Comparison of ENCODE assay signal across 25 cellular contexts in the genomic region with DNA sequence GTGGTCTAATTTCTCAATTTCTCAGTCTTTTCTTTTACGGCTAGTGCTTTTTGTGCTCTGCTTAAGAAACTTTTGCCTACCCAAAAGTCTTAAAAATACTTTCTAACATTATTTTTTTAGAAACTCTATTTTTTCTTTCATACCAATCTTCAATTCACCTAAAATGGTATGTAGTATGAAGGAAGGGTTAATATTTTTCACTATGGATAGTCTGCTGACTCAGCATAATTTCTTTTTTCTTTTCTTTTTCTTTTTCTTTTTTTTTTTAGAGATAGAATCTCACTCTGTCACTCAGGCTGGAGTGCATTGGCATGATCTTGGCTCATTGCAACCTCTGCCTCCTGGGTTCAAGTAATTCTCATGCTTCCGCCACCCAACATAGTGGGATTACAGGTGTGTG. TPM values are rescaled to one million over a fixed set of nuclear protein-coding genes. Genes with fewer than 3 reads are reported as not detected.
DNase-seq lines count a peak whose midpoint lies in the region; ATAC-seq, FAIRE-seq and TF ChIP-seq lines count a peak whose summit lies in the region.
"Had no signal": no experiment of that assay in that cellular context is flagged by ENCODE, and none has a peak within 500 bp of the region (broad histone marks: within the 10 kb centered on the region; RNA-seq: fewer than 3 reads in every experiment).

No MANE protein-coding gene starts in this region.

- H3K23ac ChIP-seq in IMR-90 (ENCODE audit: low read depth, low read length) (no peak overlapping the region), H1 (ENCODE audit: insufficient read length) (no peak overlapping the region)

- no peak overlapping the region for H3K4me2 ChIP-seq in IMR-90 (ENCODE audit: low read depth, low read length)
- no peak overlapping the region for H3K4me2 ChIP-seq in H1 (ENCODE audit: insufficient read depth in 1 of 2, low read depth in 2 of 2, low read length in 2 of 2)
- H3K4me2 ChIP-seq: BLaER1 treated with 17β-estradiol and CSF1 and Interleukin-3, amounts not matched to agents 10 nM and 100 nM had no signal

- ATAC-seq in IMR-90 (ENCODE audit: low read depth): no peak
- no peak for ATAC-seq in activated CD8-positive, alpha-beta T cell treated with anti-CD3 and anti-CD28 coated beads, Interleukin-2, amount 10 ng/mL, durations not matched to agents 7 days and 5 days
- no peak for ATAC-seq in esophagus mucosa

- H2BK120ac ChIP-seq in IMR-90 (ENCODE audit: low read depth, low read length): no peak overlapping the region
- H2BK120ac ChIP-seq in H1 (replicated peaks; ENCODE audit: low read depth, low read length): no peak overlapping the region

- H3K9me3 ChIP-seq in IMR-90 (ENCODE audit: control insufficient read depth, insufficient read depth, low read length) (no peaks in the 10 kb centered on the region), H1 (ENCODE audit: insufficient read depth in 2 of 2, low read depth in 1 of 2, low read length in 1 of 2) (no peaks in the 10 kb centered on the region)
- H3K9me3 ChIP-seq: BE2C; BLaER1 treated with 17β-estradiol and CSF1 and Interleukin-3, amounts not matched to agents 10 nM and 100 nM had no signal

- no peak overlapping the region for H3K27ac Mint-ChIP-seq in activated CD4-positive, alpha-beta T cell treated with anti-CD3 and anti-CD28 coated beads, Interleukin-2, amount 10 ng/mL, durations not matched to agents 24 days and 14 days
- H3K27ac Mint-ChIP-seq in activated CD8-positive, alpha-beta T cell treated with anti-CD3 and anti-CD28 coated beads, Interleukin-2, amount 10 ng/mL, durations not matched to agents 7 days and 5 days: no peak overlapping the region
- H3K27ac Mint-ChIP-seq: CD4-positive, alpha-beta T cell; CD8-positive, alpha-beta memory T cell had no signal

- in situ Hi-C loops in IMR-90 (cut with MboI; ENCODE audit: low sequenced_read_pairs): no loop called here

- H2AK9ac ChIP-seq in IMR-90 (replicated peaks; ENCODE audit: low read depth, low read length, poor library complexity): no peak overlapping the region

- TF ChIP-seq CTCF in IMR-90 (conservative IDR thresholded peaks at IDR 0.05; ENCODE audit: low read depth, low read length) (no peak), H1 (IDR thresholded peaks at IDR 0.05; ENCODE audit: control extremely low read depth in 1 of 3, insufficient read depth in 1 of 3, low read depth in 1 of 3, low read length in 3 of 3) (no peak)

- H3K27me3 Mint-ChIP-seq in activated CD4-positive, alpha-beta T cell treated with anti-CD3 and anti-CD28 coated beads, Interleukin-2, amount 10 ng/mL, durations not matched to agents 24 days and 14 days: no peaks in the 10 kb centered on the region
- H3K27me3 Mint-ChIP-seq in activated CD8-positive, alpha-beta T cell treated with anti-CD3 and anti-CD28 coated beads, Interleukin-2, amount 10 ng/mL, durations not matched to agents 7 days and 5 days (ENCODE audit: low read depth): no peaks in the 10 kb centered on the region
- H3K27me3 Mint-ChIP-seq: CD4-positive, alpha-beta T cell had no signal

- TF ChIP-seq RAD21 in IMR-90 (IDR thresholded peaks at IDR 0.05; ENCODE audit: low read length) (no peak), H1 (IDR thresholded peaks at IDR 0.05 in 1 of 2, conservative IDR thresholded peaks at IDR 0.05 in 1 of 2; ENCODE audit: low read depth in 2 of 2, low read length in 2 of 2) (no peak)

- H2BK5ac ChIP-seq in IMR-90 (ENCODE audit: low read depth, low read length, poor library complexity, severe bottlenecking) (no peak overlapping the region), H1 (ENCODE audit: low read depth, low read length) (no peak overlapping the region)

- no peak overlapping the region for H3K4me3 Mint-ChIP-seq in activated CD4-positive, alpha-beta T cell treated with anti-CD3 and anti-CD28 coated beads, Interleukin-2, amount 10 ng/mL, durations not matched to agents 24 days and 14 days
- no peak overlapping the region for H3K4me3 Mint-ChIP-seq in activated CD8-positive, alpha-beta T cell treated with anti-CD3 and anti-CD28 coated beads, Interleukin-2, amount 10 ng/mL, durations not matched to agents 7 days and 5 days
- H3K4me3 Mint-ChIP-seq: CD14-positive monocyte; CD4-positive, alpha-beta T cell; CD8-positive, alpha-beta memory T cell had no signal

- no peak for FAIRE-seq in H1 (lab: Jason Lieb, UNC)
- FAIRE-seq: D721Med, GM12891, GM18507 had no signal

- H4K91ac ChIP-seq in IMR-90 (ENCODE audit: insufficient read depth, low read depth, low read length) (no peak overlapping the region), H1 (replicated peaks; ENCODE audit: insufficient read length, low read length) (no peak overlapping the region)

- H3K9me3 Mint-ChIP-seq in activated CD4-positive, alpha-beta T cell treated with anti-CD3 and anti-CD28 coated beads, Interleukin-2, amount 10 ng/mL, durations not matched to agents 24 days and 14 days: no peaks in the 10 kb centered on the region
- no peaks in the 10 kb centered on the region for H3K9me3 Mint-ChIP-seq in activated CD8-positive, alpha-beta T cell treated with anti-CD3 and anti-CD28 coated beads, Interleukin-2, amount 10 ng/mL, durations not matched to agents 7 days and 5 days (ENCODE audit: insufficient read depth)
- H3K9me3 Mint-ChIP-seq: CD4-positive, alpha-beta T cell had no signal

- DNase-seq in activated CD4-positive, alpha-beta T cell treated with anti-CD3 and anti-CD28 coated beads, Interleukin-2, amount 10 ng/mL, durations not matched to agents 24 days and 14 days: peak; percentile 27
- no peak for DNase-seq in activated CD4-positive, alpha-beta T cell treated with anti-CD3 and anti-CD28 coated beads for 1 hour
- no peak for DNase-seq in IMR-90
- DNase-seq in H1 (ENCODE audit: low read depth in 1 of 2, low spot score in 2 of 2): no peak
- DNase-seq in HK-2 (ENCODE audit: unreplicated experiment): no peak
- no peak for DNase-seq in activated CD8-positive, alpha-beta T cell treated with anti-CD3 and anti-CD28 coated beads, Interleukin-2, amount 10 ng/mL, durations not matched to agents 7 days and 5 days
- DNase-seq: ACHN; AML-193; BE2C; CD4-positive, alpha-beta T cell; CD8-positive, alpha-beta memory T cell; DMS 273 treated with DMSO at 0.1 percent for 48 hours; DMS79; EL; GDM1; GOT3; H7; HCEC 1CT had no signal

- H3K4me1 ChIP-seq in IMR-90 (ENCODE audit: control insufficient read depth, insufficient read depth, low read length) (no peaks in the 10 kb centered on the region), H1 (replicated peaks in 1 of 4; ENCODE audit: control insufficient read depth in 3 of 4, insufficient read depth in 4 of 4, low read length in 3 of 4) (no peaks in the 10 kb centered on the region)
- H3K4me1 ChIP-seq: BE2C had no signal

- H3K4me1 Mint-ChIP-seq in activated CD4-positive, alpha-beta T cell treated with anti-CD3 and anti-CD28 coated beads, Interleukin-2, amount 10 ng/mL, durations not matched to agents 24 days and 14 days: no peaks in the 10 kb centered on the region
- no peaks in the 10 kb centered on the region for H3K4me1 Mint-ChIP-seq in activated CD8-positive, alpha-beta T cell treated with anti-CD3 and anti-CD28 coated beads, Interleukin-2, amount 10 ng/mL, durations not matched to agents 7 days and 5 days (ENCODE audit: low read depth)
- H3K4me1 Mint-ChIP-seq: CD14-positive monocyte; CD8-positive, alpha-beta memory T cell had no signal

- POLR2A ChIA-PET in IMR-90 (lab: Charles Lee; ENCODE audit: unreplicated experiment): no interaction called here
- POLR2A ChIA-PET in H1 (lab: Charles Lee; ENCODE audit: partially characterized antibody): no interaction called here
- POLR2A ChIA-PET in activated CD8-positive, alpha-beta T cell treated with anti-CD3 and anti-CD28 coated beads, Interleukin-2, amount 10 ng/mL, durations not matched to agents 7 days and 5 days (lab: Charles Lee): no interaction called here

- no peaks in the 10 kb centered on the region for H3K23me2 ChIP-seq in H1 (ENCODE audit: low read depth, low read length)

- H3K9me1 ChIP-seq in IMR-90 (ENCODE audit: insufficient read depth, low read length): no peaks in the 10 kb centered on the region

- no peak overlapping the region for H3K14ac ChIP-seq in IMR-90 (replicated peaks; ENCODE audit: low read depth, low read length)
- no peak overlapping the region for H3K14ac ChIP-seq in H1 (ENCODE audit: insufficient read length)

- H4K5ac ChIP-seq in IMR-90 (ENCODE audit: low read depth, low read length) (no peak overlapping the region), H1 (ENCODE audit: insufficient read length, low read depth, low read length) (no peak overlapping the region)

- CTCF ChIA-PET in IMR-90 (lab: Yijun Ruan, JAX): no interaction called here
- CTCF ChIA-PET in H1 (lab: Charles Lee; ENCODE audit: partially characterized antibody): no interaction called here
- CTCF ChIA-PET in activated CD8-positive, alpha-beta T cell treated with anti-CD3 and anti-CD28 coated beads, Interleukin-2, amount 10 ng/mL, durations not matched to agents 7 days and 5 days (lab: Charles Lee): no interaction called here

- no CpG with 5 or more reads among the region's 2 CpGs for WGBS in IMR-90 (ENCODE audit: extremely low coverage in 2 of 2, insufficient read length in 1 of 2), 2 experiments
- WGBS in H1 (ENCODE audit: extremely low coverage in 1 of 2, insufficient coverage in 1 of 2, insufficient read length in 1 of 2, insufficient replicate concordance in 2 of 2, low coverage in 1 of 2, low lambda C conversion rate in 2 of 2, missing lambda C conversion rate in 1 of 2), 2 experiments: 87% methylated on average over 2 of the region's 2 CpGs; no CpG with 5 or more reads in 1 of the 2 experiments

- H3K36me3 Mint-ChIP-seq in activated CD4-positive, alpha-beta T cell treated with anti-CD3 and anti-CD28 coated beads, Interleukin-2, amount 10 ng/mL, durations not matched to agents 24 days and 14 days (ENCODE audit: low read depth): no peaks in the 10 kb centered on the region
- no peaks in the 10 kb centered on the region for H3K36me3 Mint-ChIP-seq in activated CD8-positive, alpha-beta T cell treated with anti-CD3 and anti-CD28 coated beads, Interleukin-2, amount 10 ng/mL, durations not matched to agents 7 days and 5 days (ENCODE audit: low read depth)
- H3K36me3 Mint-ChIP-seq: CD14-positive monocyte; CD8-positive, alpha-beta memory T cell had no signal

- dilution Hi-C loops in IMR-90 (cut with HindIII; ENCODE audit: low sequenced_read_pairs, unreplicated experiment): no loop called here

- no peak overlapping the region for H3K18ac ChIP-seq in IMR-90 (ENCODE audit: low read depth, low read length)
- no peak overlapping the region for H3K18ac ChIP-seq in H1 (ENCODE audit: extremely low read depth, low read length)

- H3K27me3 ChIP-seq in IMR-90 (ENCODE audit: control insufficient read depth, insufficient read depth, low read length): no peaks in the 10 kb centered on the region
- no peaks in the 10 kb centered on the region for H3K27me3 ChIP-seq in H1 (replicated peaks in 1 of 4; ENCODE audit: control insufficient read depth in 3 of 4, extremely low read depth in 1 of 4, insufficient read depth in 3 of 4, low read length in 3 of 4)
- H3K27me3 ChIP-seq: BE2C; BLaER1 treated with 17β-estradiol and CSF1 and Interleukin-3, amounts not matched to agents 10 nM and 100 nM had no signal

- intact Hi-C loops in activated CD4-positive, alpha-beta T cell treated with anti-CD3 and anti-CD28 coated beads, Interleukin-2, amount 10 ng/mL, durations not matched to agents 24 days and 14 days (cut with micrococcal nuclease): no loop called here
- intact Hi-C loops in IMR-90 (cut with micrococcal nuclease): no loop called here

- H4K8ac ChIP-seq in IMR-90 (ENCODE audit: low read depth in 2 of 2, low read length in 2 of 2) (no peak overlapping the region), H1 (ENCODE audit: extremely low read depth, insufficient read depth, low read length) (no peak overlapping the region)

- TF ChIP-seq POLR2A in IMR-90 (IDR thresholded peaks at IDR 0.05; ENCODE audit: low read depth, low read length): no peak
- TF ChIP-seq POLR2A in H1 (IDR thresholded peaks at IDR 0.05; ENCODE audit: control extremely low read depth in 1 of 2, low read depth in 2 of 2, low read length in 2 of 2): no peak

- H3K9ac ChIP-seq in IMR-90 (ENCODE audit: low read depth, low read length): no peak overlapping the region
- no peak overlapping the region for H3K9ac ChIP-seq in H1 (replicated peaks in 1 of 4; ENCODE audit: extremely low read depth in 1 of 4, low read depth in 3 of 4, low read length in 3 of 4)
- H3K9ac ChIP-seq: BLaER1 treated with 17β-estradiol and CSF1 and Interleukin-3, amounts not matched to agents 10 nM and 100 nM had no signal

- H4K20me1 ChIP-seq in IMR-90 (ENCODE audit: insufficient read depth, low read length) (no peaks in the 10 kb centered on the region), H1 (replicated peaks in 1 of 2; ENCODE audit: control insufficient read depth in 1 of 2, insufficient read depth in 2 of 2, low read length in 2 of 2) (no peaks in the 10 kb centered on the region)
- H4K20me1 ChIP-seq: BLaER1 treated with 17β-estradiol and CSF1 and Interleukin-3, amounts not matched to agents 10 nM and 100 nM had no signal

- H2BK20ac ChIP-seq in IMR-90 (ENCODE audit: low read depth, low read length): no peak overlapping the region
- no peak overlapping the region for H2BK20ac ChIP-seq in H1 (ENCODE audit: low read length)

- H2BK12ac ChIP-seq in H1 (ENCODE audit: low read depth, low read length): no peak overlapping the region

- TF ChIP-seq EP300 in H1 (IDR thresholded peaks at IDR 0.05; ENCODE audit: borderline replicate concordance in 1 of 2, low read depth in 2 of 2, low read length in 2 of 2): no peak

- H3K4me3 ChIP-seq in IMR-90 (ENCODE audit: insufficient read depth, low read depth, low read length) (no peak overlapping the region), H1 (ENCODE audit: extremely low read depth in 1 of 4, insufficient read depth in 2 of 4, low read depth in 3 of 4, low read length in 4 of 4) (no peak overlapping the region)
- H3K4me3 ChIP-seq: BLaER1 treated with 17β-estradiol and CSF1 and Interleukin-3, amounts not matched to agents 10 nM and 100 nM had no signal

- BruUV-seq in IMR-90 (replicated peaks; lab: Mats Ljungman, UMichigan): no TSS peak

- H3K79me1 ChIP-seq in IMR-90 (ENCODE audit: low read depth in 1 of 2, low read length in 2 of 2) (no peaks in the 10 kb centered on the region), H1 (ENCODE audit: low read depth, low read length) (no peaks in the 10 kb centered on the region)

- H3K79me2 ChIP-seq in H1 (ENCODE audit: control insufficient read depth in 1 of 2, insufficient read depth in 2 of 2, low read length in 2 of 2): no peaks in the 10 kb centered on the region

- H2AK5ac ChIP-seq in IMR-90 (ENCODE audit: low read depth, low read length): no peak overlapping the region
- no peak overlapping the region for H2AK5ac ChIP-seq in H1 (ENCODE audit: low read depth, low read length)

- no peaks in the 10 kb centered on the region for H3K36me3 ChIP-seq in IMR-90 (ENCODE audit: control insufficient read depth, insufficient read depth, low read length)
- H3K36me3 ChIP-seq in H1 (ENCODE audit: control insufficient read depth in 2 of 4, insufficient read depth in 4 of 4, low read length in 3 of 4): no peaks in the 10 kb centered on the region
- H3K36me3 ChIP-seq: BE2C; BLaER1 treated with 17β-estradiol and CSF1 and Interleukin-3, amounts not matched to agents 10 nM and 100 nM had no signal

- H3K4ac ChIP-seq in IMR-90 (ENCODE audit: low read depth, low read length): no peak overlapping the region
- H3K4ac ChIP-seq in H1 (replicated peaks; ENCODE audit: insufficient read length, low read depth, low read length): no peak overlapping the region

- H2BK15ac ChIP-seq in IMR-90 (ENCODE audit: low read depth, low read length): no peak overlapping the region
- H2BK15ac ChIP-seq in H1 (ENCODE audit: low read length): no peak overlapping the region

- H3K27ac ChIP-seq in IMR-90 (ENCODE audit: insufficient read depth, low read length) (no peak overlapping the region), H1 (ENCODE audit: low read depth, low read length) (no peak overlapping the region)
- H3K27ac ChIP-seq: 22Rv1; BLaER1 treated with 17β-estradiol and CSF1 and Interleukin-3, amounts not matched to agents 10 nM and 100 nM had no signal

- H2AFZ ChIP-seq in IMR-90 (replicated peaks; ENCODE audit: low read length, poor library complexity): no peak overlapping the region
- no peak overlapping the region for H2AFZ ChIP-seq in H1 (ENCODE audit: low read length)

- H3K56ac ChIP-seq in IMR-90 (ENCODE audit: extremely low read depth, insufficient read depth, low read length): no peak overlapping the region
- H3K56ac ChIP-seq in H1 (replicated peaks; ENCODE audit: insufficient read length, low read depth, low read length): no peak overlapping the region

RNA-seq across cellular contexts. Expression of a gene that starts 34.2 kb away (rescaled TPM):
- total RNA-seq in activated CD4-positive, alpha-beta T cell treated with anti-CD3 and anti-CD28 coated beads, Interleukin-2, amount 10 ng/mL, durations not matched to agents 24 days and 14 days: not detected in 2 replicates
- total RNA-seq in IMR-90 (2012; rRNA removed) (0.28 and 0.54 TPM in 2 replicates), esophagus mucosa (not detected)
- polyA plus RNA-seq in IMR-90 (2012; rRNA removed) (0.36 and 0.42 TPM in 2 replicates), H1 (2011; rRNA removed) (not detected in 2 replicates)
- 0.08 and 0.09 TPM in 2 replicates for polyA plus RNA-seq in IMR-90 (2012; cell fraction: cytosol; rRNA removed)
- 0.03 and 0.58 TPM in 2 replicates for polyA plus RNA-seq in IMR-90 (2012; cell fraction: nucleus; rRNA removed; ENCODE audit: low replicate concordance)
- not detected in 2 replicates for total RNA-seq in H1 (2021; fragmentation: NEBNext Ultra II Directional; extraction: Animal tissue kit (Norgen Biotek cat#: 25700))
- not detected for polyA plus RNA-seq in H1 (2011; cell fraction: cytosol; rRNA removed)
- polyA plus RNA-seq in H1 (2011; cell fraction: nucleus; rRNA removed): not detected
- polyA plus RNA-seq in H1 (2012, experiment 1 of 2): not detected in 4 replicates
- polyA plus RNA-seq in H1 (2012, experiment 2 of 2): not detected
- polyA plus RNA-seq in H1 (2013, experiment 1 of 2): not detected
- not detected for polyA plus RNA-seq in H1 (2013, experiment 2 of 2)
- not detected in 2 replicates for polyA minus RNA-seq in H1 (2011; rRNA and poly(A)+ RNA removed)
- not detected for polyA minus RNA-seq in H1 (2011; cell fraction: cytosol; rRNA and poly(A)+ RNA removed)
- polyA minus RNA-seq in H1 (2011; cell fraction: nucleus; rRNA and poly(A)+ RNA removed): not detected
- under 1 TPM in 1 of 2 experiments, not detected in 1; 0.18 TPM for total RNA-seq in activated CD8-positive, alpha-beta T cell treated with anti-CD3 and anti-CD28 coated beads, Interleukin-2, amount 10 ng/mL, durations not matched to agents 7 days and 5 days
- total RNA-seq: CD4-positive, alpha-beta T cell; H7 had no signal
